ENCODE assay signal across 30 cellular contexts in genomic region chr1:223186800-223187199, GRCh38. TPM values are rescaled to one million over a fixed set of nuclear protein-coding genes. Genes with fewer than 3 reads are reported as not detected.
"Had no signal": no experiment of that assay in that cellular context is flagged by ENCODE, and none has a peak within 500 bp of the region (broad histone marks: within the 10 kb centered on the region; RNA-seq: fewer than 3 reads in every experiment).

No MANE protein-coding gene starts in this region.

- H3K27ac ChIP-seq: coronary artery, dorsolateral prefrontal cortex, epithelial cell of prostate, esophagus muscularis mucosa, esophagus squamous epithelium, foreskin keratinocyte, gastrocnemius medialis, gastroesophageal sphincter, heart left ventricle, heart right ventricle, hepatocyte had no signal

- H3K4me1 ChIP-seq: esophagus muscularis mucosa, gastrocnemius medialis, gastroesophageal sphincter had no signal

- H3K4me2 ChIP-seq: hepatocyte had no signal

- H3K4me3 ChIP-seq: coronary artery, dorsolateral prefrontal cortex, esophagus muscularis mucosa, esophagus squamous epithelium, gastrocnemius medialis, gastroesophageal sphincter, heart left ventricle, heart right ventricle, hepatocyte had no signal

- H3K9me3 Mint-ChIP-seq: dendritic cell treated with granulocyte-macrophage colony-stimulating factor and Interleukin-4, amounts not matched to agents 40 ng/mL and 50 ng/mL, for 4 days; effector memory CD8-positive, alpha-beta T cell; endodermal cell had no signal

- H3K36me3 ChIP-seq: esophagus muscularis mucosa, esophagus squamous epithelium, gastrocnemius medialis, gastroesophageal sphincter, heart left ventricle, heart right ventricle had no signal

- H3K4me3 Mint-ChIP-seq: dendritic cell treated with granulocyte-macrophage colony-stimulating factor and Interleukin-4, amounts not matched to agents 40 ng/mL and 50 ng/mL, for 4 days; effector memory CD8-positive, alpha-beta T cell; endodermal cell had no signal

- DNase-seq: cortex of kidney; dermis blood vessel endothelial cell; dorsolateral prefrontal cortex; effector CD4-positive, alpha-beta T cell; effector CD8-positive, alpha-beta T cell; effector memory CD4-positive, alpha-beta T cell; effector memory CD8-positive, alpha-beta T cell; endodermal cell; erythroblast; esophagus squamous epithelium; foreskin fibroblast; foreskin keratinocyte; foreskin melanocyte; gastrocnemius medialis; glutamatergic neuron; head of caudate nucleus; heart left ventricle; heart right ventricle; hippocampal formation had no signal

- H3K9me3 ChIP-seq: esophagus muscularis mucosa, esophagus squamous epithelium, gastrocnemius medialis, gastroesophageal sphincter, heart left ventricle, heart right ventricle had no signal

- H3K27ac Mint-ChIP-seq: dendritic cell treated with granulocyte-macrophage colony-stimulating factor and Interleukin-4, amounts not matched to agents 40 ng/mL and 50 ng/mL, for 4 days; effector memory CD8-positive, alpha-beta T cell; endodermal cell had no signal

- ATAC-seq: effector memory CD8-positive, alpha-beta T cell; esophagus mucosa; foreskin keratinocyte; gastrocnemius medialis; gastroesophageal sphincter; heart left ventricle; heart right ventricle had no signal

- H3K4me1 Mint-ChIP-seq: endodermal cell had no signal

- FAIRE-seq: endometrium, endothelial cell of umbilical vein, frontal cortex had no signal

RNA-seq across cellular contexts. Expression of gene TLR5, which starts 43.8 kb away (rescaled TPM):
- total RNA-seq: endodermal cell, fibroblast of villous mesenchyme had no signal
